Comparison of ENCODE assay signal across 8 cellular contexts in genomic region chr21:38807481-38807880, GRCh38. TPM values are rescaled to one million over a fixed set of nuclear protein-coding genes. Genes with fewer than 3 reads are reported as not detected.
DNase-seq lines count a peak whose midpoint lies in the region; ATAC-seq and TF ChIP-seq lines count a peak whose summit lies in the region.

No MANE protein-coding gene starts in this region.

- H3F3A ChIP-seq in PC-9 (ENCODE audit: insufficient read depth, low read depth): peaks cover 20% of the 10 kb centered on the region

- WGBS in esophagus muscularis mucosa: 11% methylated on average over 1 of the region's 1 CpG

- no peak overlapping the region for H2AFZ ChIP-seq in PC-9

- TF ChIP-seq CTCF in PC-9 (conservative IDR thresholded peaks at IDR 0.05) (no peak), esophagus muscularis mucosa (IDR thresholded peaks at IDR 0.05) (no peak)

- DNase-seq in H7: no peak
- no peak for DNase-seq in PC-9
- DNase-seq in esophagus muscularis mucosa (ENCODE audit: extremely low spot score): no peak
- DNase-seq in retina: peak; percentile 27
- no peak for DNase-seq in cerebellar nuclear complex (lab: John Stamatoyannopoulos, UW)
- DNase-seq in DMS114 treated with DMSO at 0.1 percent for 48 hours (lab: John Stamatoyannopoulos, UW; ENCODE audit: unreplicated experiment): no peak
- no peak for DNase-seq in pons (ENCODE audit: low spot score)

- H3K27ac ChIP-seq in PC-9: peak overlapping the region; percentile 95; the same call in 1 of the 2 replicates
- H3K27ac ChIP-seq in esophagus muscularis mucosa (replicated peaks in 1 of 4): peak overlapping the region; percentile 95 to 99 (median 96)

- H4K20me1 ChIP-seq in PC-9 (ENCODE audit: insufficient read depth): no peaks in the 10 kb centered on the region

- no TSS peak for BruUV-seq in PC-9 (replicated peaks; lab: Mats Ljungman, UMichigan)

- POLR2A ChIA-PET in PC-9 (lab: Charles Lee; ENCODE audit: unreplicated experiment): interaction anchor here (0.6 to 1.9 kb wide), 4 partner anchors 13 to 208 kb away, joined by 3 to 48 read pairs (median 6); no protein-coding TSS in a partner anchor

- TF ChIP-seq EP300 in esophagus muscularis mucosa (IDR thresholded peaks at IDR 0.05): no peak

- H3K9me3 ChIP-seq in PC-9 (ENCODE audit: insufficient read depth, low read depth) (no peaks in the 10 kb centered on the region), esophagus muscularis mucosa (no peaks in the 10 kb centered on the region)

- no peak for ATAC-seq in GM18870 (IDR thresholded peaks at IDR 0.05; ENCODE audit: unreplicated experiment)

- peaks cover 33% of the 10 kb centered on the region for H3K4me1 ChIP-seq in PC-9 (replicated peaks; ENCODE audit: insufficient read depth)
- peaks cover 12 to 70% (median 52%) of the 10 kb centered on the region in 4 donors for H3K4me1 ChIP-seq in esophagus muscularis mucosa

- peak overlapping the region; percentile 95 for H3K4me2 ChIP-seq in PC-9

- peaks cover 1% of the 10 kb centered on the region; the same call in 1 of the 2 replicates for H3K36me3 ChIP-seq in H7 (replicated peaks; ENCODE audit: control insufficient read depth, insufficient read depth, low read length)
- peaks cover 19% of the 10 kb centered on the region for H3K36me3 ChIP-seq in PC-9 (ENCODE audit: low read depth)
- H3K36me3 ChIP-seq in esophagus muscularis mucosa: peaks cover 0 to 39% (median 18%) of the 10 kb centered on the region in 4 donors

- intact Hi-C loops in PC-9 (cut with micrococcal nuclease; ENCODE audit: unreplicated experiment) (loop anchor here (5.0 kb wide), 1 partner anchor 45 kb away; no protein-coding TSS in a partner anchor), esophagus muscularis mucosa (cut with DNase I) (loop anchor here (5.0 kb wide), 2 partner anchors 120 to 200 kb away; no protein-coding TSS in a partner anchor)

- CTCF ChIA-PET in PC-9 (lab: Charles Lee): interaction anchor here (0.6 to 0.7 kb wide), 3 partner anchors 49 to 1788 kb away, joined by 3 to 5 read pairs (median 3); no protein-coding TSS in a partner anchor

- peaks cover 2% of the 10 kb centered on the region; the same call in 1 of the 2 replicates for H3K27me3 ChIP-seq in H7 (ENCODE audit: control insufficient read depth, insufficient read depth, low read length)
- H3K27me3 ChIP-seq in PC-9 (ENCODE audit: insufficient read depth, low read depth): no peaks in the 10 kb centered on the region
- H3K27me3 ChIP-seq in esophagus muscularis mucosa: no peaks in the 10 kb centered on the region

- H3K9me2 ChIP-seq in PC-9 (ENCODE audit: insufficient read depth): no peaks in the 10 kb centered on the region

- no peak for TF ChIP-seq POLR2A in esophagus muscularis mucosa (IDR thresholded peaks at IDR 0.05; ENCODE audit: low read depth)

- peaks cover 52% of the 10 kb centered on the region for H3K79me2 ChIP-seq in PC-9 (ENCODE audit: low read depth)

- H3K4me3 ChIP-seq in H7 (ENCODE audit: insufficient read depth, low read depth, low read length): peak overlapping the region; percentile 82; the same call in 1 of the 2 replicates
- peak overlapping the region; percentile 79 for H3K4me3 ChIP-seq in PC-9
- peak overlapping the region; percentile 87 to 97 (median 95) for H3K4me3 ChIP-seq in esophagus muscularis mucosa

RNA-seq across cellular contexts. Expression of gene ETS2, which starts 1.8 kb away (rescaled TPM):
- 47.9 and 52.2 TPM in 2 replicates for total RNA-seq in H7 (2014; rRNA removed; shearing (Covaris generic))
- total RNA-seq in PC-9 (2021) (20.4 and 25.2 TPM in 2 replicates), esophagus muscularis mucosa (100 to 1,000 TPM in 1 of 4 donors, 10 to 100 TPM in 3; 31.1 to 175 (median 63.8) TPM)
